9 cellular contexts compared by ENCODE assay signal in genomic region chr6:42781546-42781810, GRCh38. TPM values are rescaled to one million over a fixed set of nuclear protein-coding genes. Genes with fewer than 3 reads are reported as not detected.
DNase-seq lines count a peak whose midpoint lies in the region; FAIRE-seq and TF ChIP-seq lines count a peak whose summit lies in the region.
"Had no signal": no experiment of that assay in that cellular context is flagged by ENCODE, and none has a peak within 500 bp of the region (broad histone marks: within the 10 kb centered on the region; RNA-seq: fewer than 3 reads in every experiment).

No MANE protein-coding gene starts in this region.

- TF ChIP-seq CTCF in fibroblast of the aortic adventitia (IDR thresholded peaks at IDR 0.05; ENCODE audit: insufficient read depth, low read length) = no peak
- no peak for TF ChIP-seq CTCF in spleen (IDR thresholded peaks at IDR 0.05 in 8 of 11, conservative IDR thresholded peaks at IDR 0.05 in 3 of 11)

- FAIRE-seq in GM12891 (lab: Jason Lieb, UNC) = no peak
- FAIRE-seq: colon had no signal

- H3K27ac ChIP-seq in SK-N-MC = peak overlapping the region; percentile 99; the same call in 1 of the 2 replicates
- peak overlapping the region; percentile 97 to 100 (median 100) for H3K27ac ChIP-seq in spleen

- H3K9me3 ChIP-seq in SK-N-MC (ENCODE audit: low read depth, low read length) = no peaks in the 10 kb centered on the region
- no peaks in the 10 kb centered on the region for H3K9me3 ChIP-seq in spleen

- WGBS in spleen, 5 donors = 0 to 2% (median 1%) methylated on average over 4 of the region's 4 CpGs

- no peak for TF ChIP-seq POLR2A in spleen (IDR thresholded peaks at IDR 0.05)
- no peak for TF ChIP-seq POLR2A in GM12891 (IDR thresholded peaks at IDR 0.05; ENCODE audit: low read depth, low read length)

- no peaks in the 10 kb centered on the region for H3K27me3 ChIP-seq in spleen (replicated peaks in 1 of 7)

- H3K4me3 ChIP-seq in SK-N-MC = peak overlapping the region; percentile 85
- H3K4me3 ChIP-seq in fibroblast of the aortic adventitia (ENCODE audit: low read depth, low read length) = peak overlapping the region; percentile 81
- peak overlapping the region in 7 of 8 donors; percentile 46 to 71 (median 57) for H3K4me3 ChIP-seq in spleen

- H3K36me3 ChIP-seq in SK-N-MC (ENCODE audit: insufficient read depth, low read length) = no peaks in the 10 kb centered on the region; the same call in 1 of the 2 replicates
- no peaks in the 10 kb centered on the region for H3K36me3 ChIP-seq in spleen

- DNase-seq in NCI-H82 (lab: John Stamatoyannopoulos, UW) (peak; percentile 61), NCI-H82 treated with DMSO at 0.1 percent for 48 hours (lab: John Stamatoyannopoulos, UW; ENCODE audit: unreplicated experiment) (no peak), SK-N-MC (ENCODE audit: low read depth, low spot score) (no peak), fibroblast of the aortic adventitia (ENCODE audit: low read depth) (peak; percentile 42), spleen (no peak), iPS-NIHi7 (ENCODE audit: extremely low spot score) (no peak), AG08396 (ENCODE audit: low spot score) (no peak), GM12891 (ENCODE audit: insufficient read length, low spot score) (no peak)

- peak overlapping the region; percentile 97 for H3K9ac ChIP-seq in SK-N-MC (ENCODE audit: insufficient read length)

- peaks cover 36 to 75% (median 50%) of the 10 kb centered on the region in 6 donors for H3K4me1 ChIP-seq in spleen

- intact Hi-C loops in spleen (cut with DNase I; ENCODE audit: low total_unique reads) = no loop called here

TF ChIP-seq in GM12891, 5 proteins besides CTCF, POLR2A, EP300 and RAD21:
- TF ChIP-seq POLR2AphosphoS5 (IDR thresholded peaks at IDR 0.05; ENCODE audit: low read depth, low read length) (no peak), TAF1 (IDR thresholded peaks at IDR 0.05; ENCODE audit: low read depth, low read length) (no peak), PAX5 (IDR thresholded peaks at IDR 0.05; ENCODE audit: insufficient read depth, low read length, severe bottlenecking) (no peak), POU2F2 (IDR thresholded peaks at IDR 0.05; ENCODE audit: low read depth, low read length) (no peak), SPI1 (IDR thresholded peaks at IDR 0.05; ENCODE audit: low read depth, low read length) (no peak)
TF ChIP-seq in GM12891: peak in this region for 0.

RNA-seq across cellular contexts. Expression of gene BICRAL, which starts 0.4 kb away (rescaled TPM):
- total RNA-seq in fibroblast of the aortic adventitia (ENCODE audit: low replicate concordance) (7.7 and 15.8 TPM in 2 replicates), spleen (10 to 100 TPM; 20.0 to 27.5 (median 25.3) TPM)
- polyA plus RNA-seq in spleen = 1 to 10 TPM; 3.4 to 4.8 (median 3.4) TPM
- 4.3 TPM for polyA plus RNA-seq in GM12891 (2012; ENCODE audit: low read depth, missing spikeins)

RNA-seq across cellular contexts. Expression of gene TBCC, which starts 35.6 kb away (rescaled TPM):
- total RNA-seq in fibroblast of the aortic adventitia (ENCODE audit: low replicate concordance) (19.3 and 31.1 TPM in 2 replicates), spleen (10 to 100 TPM; 22.2 to 63.3 (median 25.6) TPM)
- polyA plus RNA-seq in spleen = 10 to 100 TPM; 51.7 to 63.2 (median 56.0) TPM
- 13.4 TPM for polyA plus RNA-seq in GM12891 (2012; ENCODE audit: low read depth, missing spikeins)

RNA-seq across cellular contexts. Expression of gene PRPH2, which starts 59.1 kb away (rescaled TPM):
- total RNA-seq in fibroblast of the aortic adventitia (ENCODE audit: low replicate concordance) (0.72 and 1.3 TPM in 2 replicates), spleen (1 to 10 TPM in 4 of 7 donors, under 1 TPM in 3; 0.59 to 1.8 (median 1.3) TPM)
- polyA plus RNA-seq in spleen = under 1 TPM; 0.27 to 0.67 (median 0.48) TPM
- polyA plus RNA-seq in GM12891 (2012; ENCODE audit: low read depth, missing spikeins) = 0.04 TPM

Comparison
In these comparisons a context has a peak if more than half of its experiments do, and no peak if none do; other contexts are left out.
1. DNase-seq: peak in NCI-H82 (single experiment) and fibroblast of the aortic adventitia (single experiment); none in NCI-H82 treated with DMSO at 0.1 percent for 48 hours (single experiment), SK-N-MC (single experiment), spleen (single experiment), iPS-NIHi7 (single experiment), AG08396 (single experiment) and GM12891 (single experiment).
2. Peak in every context shown above with its lines, with median percentiles within 50 percentile points of each other: H3K4me3 ChIP-seq.